Comparison of ENCODE assay signal across 19 cellular contexts in the genomic region with DNA sequence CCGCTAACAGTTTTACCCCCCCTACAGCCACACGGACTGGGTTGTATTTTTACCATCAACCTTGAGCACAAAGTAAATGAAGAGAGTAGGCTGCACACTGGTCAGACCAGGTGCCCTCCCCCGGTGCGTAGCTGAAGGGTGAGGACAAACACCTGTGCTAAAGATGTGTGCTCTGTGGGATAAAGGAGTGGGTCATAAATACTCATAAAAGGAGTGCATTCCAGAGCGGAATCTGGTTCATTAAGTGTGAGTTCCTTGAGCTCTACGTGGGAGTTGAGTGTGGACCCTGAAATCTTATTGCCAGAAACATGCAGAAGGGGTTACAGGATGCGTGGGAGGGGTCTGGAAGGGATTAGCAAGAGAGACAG.
A peak's percentile ranks its signal among the peaks of the same experiment; 100 is the strongest.
DNase-seq lines count a peak whose midpoint lies in the region; ATAC-seq and TF ChIP-seq lines count a peak whose summit lies in the region.
"Had no signal": no experiment of that assay in that cellular context is flagged by ENCODE, and none has a peak within 500 bp of the region (broad histone marks: within the 10 kb centered on the region; RNA-seq: fewer than 3 reads in every experiment).

No MANE protein-coding gene starts in this region.

- peaks cover 100% of the 10 kb centered on the region for H3K79me2 ChIP-seq in DND-41 (ENCODE audit: insufficient read depth, low read length)
- H3K79me2 ChIP-seq in parathyroid adenoma: peaks cover 46% of the 10 kb centered on the region

- H2AFZ ChIP-seq in DND-41 (ENCODE audit: low read depth, low read length) (no peak overlapping the region), parathyroid adenoma (no peak overlapping the region)

- intact Hi-C loops in dorsolateral prefrontal cortex (cut with DNase I): no loop called here

- no peak for DNase-seq in DND-41
- peak; percentile 59 for DNase-seq in NCI-H146 treated with DMSO at 0.1 percent for 48 hours (lab: John Stamatoyannopoulos, UW; ENCODE audit: unreplicated experiment)
- DNase-seq in dorsolateral prefrontal cortex: no peak
- no peak for DNase-seq in NCI-H446 (lab: John Stamatoyannopoulos, UW)
- DNase-seq in activated CD4-positive, CD25-positive, alpha-beta regulatory T cell (lab: John Stamatoyannopoulos, UW): no peak
- DNase-seq: AML-193; NCI-H1436; nephron progenitor cell; NK-92 treated with Interleukin-12 subunit alpha and Interleukin-12 subunit beta, amount 100 ng/mL, for 24 hours; stimulated activated CD4-positive, alpha-beta T cell treated with anti-CD3 and anti-CD28 coated beads, Interleukin-2, amount 100 ng/mL, for 48 hours; stimulated activated CD8-positive, alpha-beta memory T cell treated with anti-CD3 and anti-CD28 coated beads, Interleukin-4, amount 100 ng/mL, for 48 hours had no signal

- TF ChIP-seq CTCF in DND-41 (IDR thresholded peaks at IDR 0.05; ENCODE audit: borderline replicate concordance, extremely low read depth, low read length, poor library complexity, severe bottlenecking) (no peak), dorsolateral prefrontal cortex (IDR thresholded peaks at IDR 0.05 in 54 of 56, conservative IDR thresholded peaks at IDR 0.05 in 2 of 56; ENCODE audit: low read depth in 1 of 56, partially characterized antibody in 56 of 56) (no peak), parathyroid adenoma (IDR thresholded peaks at IDR 0.05) (no peak)

- H3K27ac ChIP-seq in DND-41 (ENCODE audit: low read length) (peak overlapping the region; percentile 92), dorsolateral prefrontal cortex (peak overlapping the region in 45 of 59 donors; percentile 3 to 87 (median 70)), parathyroid adenoma (peak overlapping the region; percentile 21)
- H3K27ac ChIP-seq: right atrium auricular region had no signal

- H4K20me1 ChIP-seq in DND-41 (ENCODE audit: insufficient read depth, low read length): no peaks in the 10 kb centered on the region

- H3K4me2 ChIP-seq in DND-41 (ENCODE audit: insufficient read depth, low read length) (no peak overlapping the region; the same call in 1 of the 2 replicates), parathyroid adenoma (ENCODE audit: low read length) (no peak overlapping the region)

- H3K27me3 ChIP-seq in DND-41 (ENCODE audit: insufficient read depth, low read length, poor library complexity) (no peaks in the 10 kb centered on the region), dorsolateral prefrontal cortex (no peaks in the 10 kb centered on the region), parathyroid adenoma (ENCODE audit: control insufficient read depth, insufficient read depth, low read length) (no peaks in the 10 kb centered on the region)
- H3K27me3 ChIP-seq: right atrium auricular region, upper lobe of left lung had no signal

- H3K4me1 ChIP-seq in DND-41 (ENCODE audit: insufficient read depth, low read length): peaks cover 100% of the 10 kb centered on the region
- H3K4me1 ChIP-seq in parathyroid adenoma: peaks cover 84% of the 10 kb centered on the region

- H3K36me3 ChIP-seq in DND-41 (ENCODE audit: insufficient read depth, low read length) (peaks cover 88% of the 10 kb centered on the region), parathyroid adenoma (ENCODE audit: control insufficient read depth, insufficient read depth, low read length) (no peaks in the 10 kb centered on the region)
- H3K36me3 ChIP-seq: right atrium auricular region, upper lobe of left lung had no signal

- no peak for ATAC-seq in DND-41 (ENCODE audit: insufficient read depth, low read depth)
- no peak for ATAC-seq in GM21576 (IDR thresholded peaks at IDR 0.05; ENCODE audit: unreplicated experiment)
- no peak for ATAC-seq in HG03457 (IDR thresholded peaks at IDR 0.05; ENCODE audit: unreplicated experiment)
- ATAC-seq: activated naive CD4-positive, alpha-beta T cell treated with anti-CD3 and anti-CD28 coated beads, Interleukin-2, amount 50 U/mL, for 72 hours; K562; Right ventricle myocardium inferior had no signal

- H3K9ac ChIP-seq in DND-41 (ENCODE audit: low read depth, low read length) (peak overlapping the region; percentile 11; the same call in 1 of the 2 replicates), parathyroid adenoma (no peak overlapping the region)

- no peaks in the 10 kb centered on the region for H3K9me3 ChIP-seq in DND-41 (ENCODE audit: insufficient read depth, low read length, severe bottlenecking)
- no peaks in the 10 kb centered on the region for H3K9me3 ChIP-seq in parathyroid adenoma (ENCODE audit: control insufficient read depth, low read length)
- H3K9me3 ChIP-seq: right atrium auricular region, upper lobe of left lung had no signal

- no peak overlapping the region for H3K4me3 ChIP-seq in DND-41 (ENCODE audit: low read depth in 1 of 2, low read length in 2 of 2)
- no peak overlapping the region for H3K4me3 ChIP-seq in dorsolateral prefrontal cortex
- no peak overlapping the region for H3K4me3 ChIP-seq in parathyroid adenoma (ENCODE audit: low read depth, low read length)
- H3K4me3 ChIP-seq: K562, right atrium auricular region, upper lobe of left lung had no signal

Comparison
In these comparisons a context has a peak if more than half of its experiments do, and no peak if none do; other contexts are left out.
1. H3K27ac ChIP-seq: peak in every context shown above with its lines; median percentile 92 in DND-41; 70 in dorsolateral prefrontal cortex; 21 in parathyroid adenoma.